27 cellular contexts compared by ENCODE assay signal in genomic region chr3:175648939-175649338, GRCh38.
"Had no signal": no experiment of that assay in that cellular context is flagged by ENCODE, and none has a peak within 500 bp of the region (broad histone marks: within the 10 kb centered on the region; RNA-seq: fewer than 3 reads in every experiment).

No MANE protein-coding gene starts in this region.

- H3K4me3 ChIP-seq: MG63, SJSA1 had no signal

- DNase-seq: activated CD4-positive, alpha-beta memory T cell treated with anti-CD3 and anti-CD28 coated beads, Interleukin-2, amount 10 ng/mL, durations not matched to agents 7 days and 5 days; activated CD4-positive, alpha-beta T cell treated with anti-CD3 and anti-CD28 coated beads for 1 hour; activated CD4-positive, alpha-beta T cell treated with anti-CD3 and anti-CD28 coated beads for 48 hours; activated CD4-positive, CD25-positive, alpha-beta regulatory T cell; activated CD8-positive, alpha-beta memory T cell treated with anti-CD3 and anti-CD28 coated beads for 24 hours; activated CD8-positive, alpha-beta memory T cell treated with anti-CD3 and anti-CD28 coated beads, Interleukin-2, amount 10 ng/mL, durations not matched to agents 7 days and 5 days; activated CD8-positive, alpha-beta memory T cell treated with anti-CD3 and anti-CD28 coated beads, Interleukin-2, amount 50 U/mL, for 48 hours; activated effector memory CD4-positive, alpha-beta T cell treated with Interleukin-2 at 50 U/mL for 16 hours; activated naive CD4-positive, alpha-beta T cell treated with anti-CD3 and anti-CD28 coated beads, Interleukin-2, amount 10 ng/mL, durations not matched to agents 7 days and 5 days; activated naive CD8-positive, alpha-beta T cell treated with anti-CD3 and anti-CD28 coated beads, Interleukin-2, amount 50 U/mL, for 24 hours; activated T-cell treated with anti-CD3 and anti-CD28 coated beads, Interleukin-2, amount 50 U/mL, for 48 hours; amniotic stem cell; caudate nucleus; cerebellar nuclear complex; Kasumi-1; KG1; MG63; NCI-H1048; NCI-H1417; NCI-H146; NCI-H187; NCI-H2029 treated with DMSO at 0.1 percent for 48 hours; NCI-H2107; SHP77 treated with DMSO at 0.1 percent for 48 hours; T1000; WERI-Rb-1 had no signal
